In genomic region chr19:13784731-13785452, GRCh38 we compare ENCODE assay signal across 8 cellular contexts. TPM values are rescaled to one million over a fixed set of nuclear protein-coding genes. Genes with fewer than 3 reads are reported as not detected.
DNase-seq lines count a peak whose midpoint lies in the region; ATAC-seq, FAIRE-seq and TF ChIP-seq lines count a peak whose summit lies in the region.

No MANE protein-coding gene starts in this region.

- no peak for ATAC-seq in HG03025 (IDR thresholded peaks at IDR 0.05; ENCODE audit: low FRiP score, unreplicated experiment)
- no peak for ATAC-seq in HG02884 (IDR thresholded peaks at IDR 0.05; ENCODE audit: unreplicated experiment)

- TF ChIP-seq CTCF in bronchial epithelial cell (IDR thresholded peaks at IDR 0.05; ENCODE audit: insufficient read depth, low read length, severe bottlenecking), result peak; percentile 86

- DNase-seq in Daoy (ENCODE audit: low read depth), result peak; percentile 81
- peak; percentile 64 for DNase-seq in MV-4-11 (lab: John Stamatoyannopoulos, UW)
- peak; percentile 33 to 56 (median 48) for DNase-seq in activated CD4-positive, CD25-positive, alpha-beta regulatory T cell (lab: John Stamatoyannopoulos, UW)
- peak; percentile 36 for DNase-seq in bronchial epithelial cell (ENCODE audit: low read depth)
- DNase-seq in kidney tubule cell (ENCODE audit: low spot score), result peak; percentile 52
- DNase-seq in stimulated activated CD4-positive, alpha-beta T cell treated with anti-CD3 and anti-CD28 coated beads, Interleukin-4, amount 100 ng/mL, for 1 hour, result peak; percentile 76

- H3K4me3 ChIP-seq in bronchial epithelial cell (ENCODE audit: low read depth, low read length), result no peak overlapping the region

- H3K36me3 ChIP-seq in bronchial epithelial cell (ENCODE audit: control insufficient read depth, insufficient read depth, low read length), result no peaks in the 10 kb centered on the region

- no peaks in the 10 kb centered on the region for H3K27me3 ChIP-seq in bronchial epithelial cell (ENCODE audit: control insufficient read depth, insufficient read depth, low read length)

- no peak for FAIRE-seq in bronchial epithelial cell (lab: Jason Lieb, UNC)

RNA-seq across cellular contexts. Expression of gene ZSWIM4, which starts 10.4 kb away (rescaled TPM):
- total RNA-seq in Daoy (2014; rRNA removed; shearing (Covaris generic)), result 4.6 and 5.4 TPM in 2 replicates
- 3.2 and 5.1 TPM in 2 replicates for total RNA-seq in bronchial epithelial cell

RNA-seq across cellular contexts. Expression of gene C19orf53, which starts 10.6 kb away (rescaled TPM):
- 214 and 231 TPM in 2 replicates for total RNA-seq in Daoy (2014; rRNA removed; shearing (Covaris generic))
- total RNA-seq in bronchial epithelial cell, result 45.8 and 55.5 TPM in 2 replicates

RNA-seq across cellular contexts. Expression of gene MRI1, which starts 20.6 kb away (rescaled TPM):
- 58.6 and 65.2 TPM in 2 replicates for total RNA-seq in Daoy (2014; rRNA removed; shearing (Covaris generic))
- 16.6 and 27.9 TPM in 2 replicates for total RNA-seq in bronchial epithelial cell
